8 cellular contexts compared by ENCODE assay signal in the genomic region with DNA sequence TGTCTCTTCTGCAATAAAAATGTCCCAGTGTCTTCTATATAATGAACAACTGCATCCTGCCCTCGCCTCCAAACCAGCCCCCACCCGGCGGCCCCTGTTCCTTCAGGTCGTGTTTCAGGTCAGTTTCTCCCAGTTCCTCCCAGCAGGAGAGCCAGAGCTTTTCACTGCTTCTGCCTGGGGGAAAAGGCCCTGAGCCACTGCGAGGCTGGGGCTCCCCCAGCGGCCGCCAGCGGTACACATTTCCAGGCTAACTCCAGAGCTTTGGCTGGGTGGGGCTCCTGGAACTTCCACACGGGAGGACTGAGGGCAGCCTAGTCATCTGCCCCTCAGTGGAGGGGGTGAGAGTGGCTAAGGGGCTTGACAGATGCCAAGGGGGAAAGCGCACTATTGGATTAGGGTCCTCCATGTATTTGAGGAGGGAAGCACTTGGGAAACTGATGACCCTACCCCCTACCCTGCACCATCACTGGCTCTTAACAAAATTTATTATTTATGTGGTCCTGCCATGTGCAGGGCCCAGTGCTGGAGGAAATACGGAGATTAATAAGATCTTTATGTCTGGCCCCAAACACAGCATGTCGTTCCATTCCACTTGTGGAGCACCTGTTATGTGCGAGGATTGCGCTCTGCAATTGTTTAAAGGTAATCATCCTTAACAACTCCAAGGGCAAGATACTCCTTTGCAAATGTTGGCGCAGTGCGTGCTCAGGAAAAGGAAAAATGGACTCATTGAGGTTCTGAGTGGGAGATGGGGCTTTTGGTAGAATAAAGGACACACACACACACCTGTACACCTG. TPM values are rescaled to one million over a fixed set of nuclear protein-coding genes. Genes with fewer than 3 reads are reported as not detected.
DNase-seq lines count a peak whose midpoint lies in the region; ATAC-seq, FAIRE-seq and TF ChIP-seq lines count a peak whose summit lies in the region.

No MANE protein-coding gene starts in this region.

- H3K4me3 ChIP-seq in fibroblast of pulmonary artery (replicated peaks; ENCODE audit: low read depth, low read length) = no peak overlapping the region

- FAIRE-seq in GM12892 (lab: Jason Lieb, UNC) = peak; percentile 27

- TF ChIP-seq POLR2A in GM12892 (IDR thresholded peaks at IDR 0.05; ENCODE audit: low read depth, low read length) = no peak

- H3K9me3 Mint-ChIP-seq in activated CD8-positive, alpha-beta T cell treated with anti-CD3 and anti-CD28 coated beads for 36 hours = no peaks in the 10 kb centered on the region
- H3K9me3 Mint-ChIP-seq in neural crest cell = no peaks in the 10 kb centered on the region

- peak; percentile 61 for ATAC-seq in HG03135 (IDR thresholded peaks at IDR 0.05; ENCODE audit: unreplicated experiment)
- ATAC-seq in activated CD8-positive, alpha-beta T cell treated with anti-CD3 and anti-CD28 coated beads for 36 hours = peak; percentile 88
- ATAC-seq in GM19467 (IDR thresholded peaks at IDR 0.05; ENCODE audit: unreplicated experiment) = no peak

- H3K4me1 Mint-ChIP-seq in activated CD8-positive, alpha-beta T cell treated with anti-CD3 and anti-CD28 coated beads for 36 hours (ENCODE audit: low read depth) = no peaks in the 10 kb centered on the region
- H3K4me1 Mint-ChIP-seq in neural crest cell = peaks cover 42% of the 10 kb centered on the region

- intact Hi-C loops in activated CD8-positive, alpha-beta T cell treated with anti-CD3 and anti-CD28 coated beads for 36 hours (cut with micrococcal nuclease) = no loop called here

- no peak overlapping the region for H3K4me3 Mint-ChIP-seq in activated CD8-positive, alpha-beta T cell treated with anti-CD3 and anti-CD28 coated beads for 36 hours
- H3K4me3 Mint-ChIP-seq in neural crest cell = peak overlapping the region; percentile 21

- H3K27ac Mint-ChIP-seq in activated CD8-positive, alpha-beta T cell treated with anti-CD3 and anti-CD28 coated beads for 36 hours = no peak overlapping the region
- no peak overlapping the region for H3K27ac Mint-ChIP-seq in neural crest cell (ENCODE audit: unreplicated experiment)

- peaks cover 17% of the 10 kb centered on the region for H3K27me3 Mint-ChIP-seq in activated CD8-positive, alpha-beta T cell treated with anti-CD3 and anti-CD28 coated beads for 36 hours
- H3K27me3 Mint-ChIP-seq in neural crest cell (ENCODE audit: low read depth) = peaks cover 3% of the 10 kb centered on the region

- CTCF ChIA-PET in activated CD8-positive, alpha-beta T cell treated with anti-CD3 and anti-CD28 coated beads for 36 hours (lab: Charles Lee) = interaction anchor here (0.7 to 6.2 kb wide), 26 partner anchors 8 to 337 kb away, joined by 3 to 178 read pairs (median 5); a partner anchor contains a TSS

- peak; percentile 91 for TF ChIP-seq CTCF in activated CD8-positive, alpha-beta T cell treated with anti-CD3 and anti-CD28 coated beads for 36 hours (IDR thresholded peaks at IDR 0.05)
- peak; percentile 92 for TF ChIP-seq CTCF in fibroblast of pulmonary artery (IDR thresholded peaks at IDR 0.05; ENCODE audit: low read length, missing control alignments)
- peak; percentile 81 for TF ChIP-seq CTCF in neural crest cell (conservative IDR thresholded peaks at IDR 0.05)

- POLR2A ChIA-PET in activated CD8-positive, alpha-beta T cell treated with anti-CD3 and anti-CD28 coated beads for 36 hours (lab: Charles Lee) = interaction anchor here (1.0 kb wide), 1 partner anchor 25 kb away, joined by 3 read pairs; no protein-coding TSS in a partner anchor

- no peaks in the 10 kb centered on the region for H3K36me3 Mint-ChIP-seq in activated CD8-positive, alpha-beta T cell treated with anti-CD3 and anti-CD28 coated beads for 36 hours (ENCODE audit: low read depth)
- H3K36me3 Mint-ChIP-seq in neural crest cell (ENCODE audit: low read depth) = no peaks in the 10 kb centered on the region

- DNase-seq in AG08396 (ENCODE audit: low spot score) = peak; percentile 90
- DNase-seq in GM12892 (ENCODE audit: insufficient read length) = no peak
- DNase-seq in NCI-H460 (ENCODE audit: extremely low read depth, low read depth) = peak; percentile 61
- peak; percentile 48 for DNase-seq in activated CD8-positive, alpha-beta T cell treated with anti-CD3 and anti-CD28 coated beads for 36 hours
- DNase-seq in fibroblast of pulmonary artery (ENCODE audit: low read depth) = peak; percentile 57
- DNase-seq in neural crest cell (ENCODE audit: low read depth, low spot score) = peak; percentile 63

RNA-seq across cellular contexts. Expression of a gene that starts 17.3 kb away (rescaled TPM):
- 2.6 TPM for polyA plus RNA-seq in GM12892 (2012; ENCODE audit: missing spikeins)
- total RNA-seq in NCI-H460 (2014; rRNA removed; shearing (Covaris generic)) = 0.14 and 0.22 TPM in 2 replicates
- polyA plus RNA-seq in NCI-H460 (2014; cell fraction: nucleus; rRNA removed) = 0.06 and 0.26 TPM in 2 replicates
- under 1 TPM; 0.11 to 0.32 TPM for total RNA-seq in activated CD8-positive, alpha-beta T cell treated with anti-CD3 and anti-CD28 coated beads for 36 hours
- not detected in 2 replicates for total RNA-seq in neural crest cell

RNA-seq across cellular contexts. Expression of a gene that starts 25.0 kb away (rescaled TPM):
- polyA plus RNA-seq in GM12892 (2012; ENCODE audit: missing spikeins) = 122 TPM
- total RNA-seq in NCI-H460 (2014; rRNA removed; shearing (Covaris generic)) = 62.5 and 68.7 TPM in 2 replicates
- 112 and 144 TPM in 2 replicates for polyA plus RNA-seq in NCI-H460 (2014; cell fraction: nucleus; rRNA removed)
- total RNA-seq in activated CD8-positive, alpha-beta T cell treated with anti-CD3 and anti-CD28 coated beads for 36 hours = 100 to 1,000 TPM; 368 to 396 TPM
- total RNA-seq in neural crest cell = 203 and 210 TPM in 2 replicates

RNA-seq across cellular contexts. Expression of a gene that starts 54.2 kb away (rescaled TPM):
- polyA plus RNA-seq in GM12892 (2012; ENCODE audit: missing spikeins) = 2.2 TPM
- total RNA-seq in NCI-H460 (2014; rRNA removed; shearing (Covaris generic)) = 14.0 and 15.0 TPM in 2 replicates
- polyA plus RNA-seq in NCI-H460 (2014; cell fraction: nucleus; rRNA removed) = 2.9 and 4.2 TPM in 2 replicates
- total RNA-seq in activated CD8-positive, alpha-beta T cell treated with anti-CD3 and anti-CD28 coated beads for 36 hours = 1 to 10 TPM; 2.9 to 3.5 TPM
- total RNA-seq in neural crest cell = 8.2 and 8.5 TPM in 2 replicates
